In the genomic region with DNA sequence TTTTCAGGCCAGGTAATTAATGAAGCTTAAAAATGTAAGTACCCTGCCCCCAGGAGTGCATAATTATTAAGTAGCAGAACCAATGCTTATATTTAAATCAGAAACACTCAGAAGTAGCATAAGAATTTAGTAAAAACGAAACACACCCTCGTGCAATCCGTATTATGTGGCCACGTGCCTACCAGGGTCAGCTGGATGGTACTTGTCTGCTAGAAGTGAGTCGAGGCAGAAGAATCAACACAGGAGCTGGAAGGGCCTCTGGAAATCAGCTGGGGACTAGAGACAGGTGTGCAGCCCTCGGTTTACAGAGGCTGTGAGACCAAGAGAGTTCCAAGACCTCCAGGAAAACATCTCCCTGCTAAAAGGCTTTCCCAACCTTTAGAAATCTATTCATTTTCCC, we compare ENCODE assay signal across 8 cellular contexts. TPM values are rescaled to one million over a fixed set of nuclear protein-coding genes. Genes with fewer than 3 reads are reported as not detected.
DNase-seq lines count a peak whose midpoint lies in the region; ATAC-seq and TF ChIP-seq lines count a peak whose summit lies in the region.

No MANE protein-coding gene starts in this region.

- H3K4me2 ChIP-seq in GM23248 (ENCODE audit: unreplicated experiment), result peak overlapping the region; percentile 75

- H3K27me3 ChIP-seq in GM23248 (replicated peaks; ENCODE audit: insufficient read depth), result peaks cover 94% of the 10 kb centered on the region
- peaks cover 0 to 61% (median 17%) of the 10 kb centered on the region in 7 donors for H3K27me3 ChIP-seq in heart right ventricle

- H3K4me3 ChIP-seq in GM23248, result peak overlapping the region; percentile 71
- peak overlapping the region; percentile 72 for H3K4me3 ChIP-seq in SK-N-MC
- H3K4me3 ChIP-seq in heart right ventricle, result peak overlapping the region; percentile 16 to 77 (median 66)

- H3K9ac ChIP-seq in GM23248 (peak overlapping the region; percentile 45; the same call in 1 of the 2 replicates), SK-N-MC (ENCODE audit: insufficient read length) (no peak overlapping the region)

- in situ Hi-C loops in GM23248 (cut with MboI), result no loop called here

- DNase-seq in GM23248 (no peak), SK-N-MC (ENCODE audit: low read depth, low spot score) (no peak), heart right ventricle (no peak), pons (ENCODE audit: low spot score) (peak; percentile 11), superior temporal gyrus (ENCODE audit: extremely low spot score) (no peak), GF-D8 (lab: John Stamatoyannopoulos, UW) (no peak), C1 segment of cervical spinal cord (lab: John Stamatoyannopoulos, UW) (no peak), inferior parietal cortex (ENCODE audit: extremely low spot score) (no peak)

- H3K9me2 ChIP-seq in GM23248 (ENCODE audit: insufficient read depth), result no peaks in the 10 kb centered on the region

- H3K79me2 ChIP-seq in GM23248 (ENCODE audit: insufficient read depth), result no peaks in the 10 kb centered on the region

- H3K27ac ChIP-seq in GM23248 (no peak overlapping the region), SK-N-MC (no peak overlapping the region), heart right ventricle (peak overlapping the region in 1 of 10 donors; percentile 46)

- no peaks in the 10 kb centered on the region for H3F3A ChIP-seq in GM23248 (ENCODE audit: insufficient read depth)

- intact Hi-C loops in heart right ventricle (cut with DNase I), result loop anchor here in 4 of 10 donors (5.0 to 10.0 kb wide), 3 partner anchors 39 to 76 kb away; a partner anchor contains a TSS

- H4K20me1 ChIP-seq in GM23248 (ENCODE audit: insufficient read depth), result no peaks in the 10 kb centered on the region

- WGBS in GM23248 (ENCODE audit: low coverage in 1 of 2, low lambda C conversion rate in 2 of 2, missing lambda C conversion rate in 2 of 2), 2 experiments, result 12% methylated on average over 6 of the region's 6 CpGs
- 13 to 18% methylated on average over 6 of the region's 6 CpGs for WGBS in heart right ventricle, 2 donors

- ATAC-seq in heart right ventricle, result peak in 3 of 8 donors; percentile 26 to 52 (median 51)

- TF ChIP-seq CTCF in heart right ventricle (IDR thresholded peaks at IDR 0.05), result no peak

- H3K4me1 ChIP-seq in GM23248 (ENCODE audit: insufficient read depth) (0 out of 2 replicates have a peak, but pooled peaks cover 4% of the 10 kb centered on the region), heart right ventricle (peaks cover 0 to 15% (median 7%) of the 10 kb centered on the region in 9 donors)

- H3K9me3 ChIP-seq in GM23248 (ENCODE audit: low read depth) (no peaks in the 10 kb centered on the region), SK-N-MC (ENCODE audit: low read depth, low read length) (no peaks in the 10 kb centered on the region), heart right ventricle (no peaks in the 10 kb centered on the region)

- H3K36me3 ChIP-seq in GM23248 (ENCODE audit: low read depth) (no peaks in the 10 kb centered on the region), SK-N-MC (ENCODE audit: insufficient read depth, low read length) (no peaks in the 10 kb centered on the region), heart right ventricle (no peaks in the 10 kb centered on the region)

- peak overlapping the region; percentile 65 for H2AFZ ChIP-seq in GM23248

RNA-seq across cellular contexts. Expression of a gene that starts 0.6 kb away (rescaled TPM):
- not detected in 2 replicates for total RNA-seq in GM23248 (2014; rRNA removed; shearing (Covaris generic))
- polyA plus RNA-seq in GM23248 (2016; fragmentation: Nextera tagmentation; extraction: Ambion mirVana) (not detected in 2 replicates), heart right ventricle (1 to 10 TPM in 1 of 2 donors, under 1 TPM in 1; 0.68 to 4.7 TPM)
- total RNA-seq in heart right ventricle, result 1 to 10 TPM; 2.1 to 6.3 (median 3.1) TPM

RNA-seq across cellular contexts. Expression of a gene that starts 37.3 kb away (rescaled TPM):
- 122 and 158 TPM in 2 replicates for total RNA-seq in GM23248 (2014; rRNA removed; shearing (Covaris generic))
- polyA plus RNA-seq in GM23248 (2016; fragmentation: Nextera tagmentation; extraction: Ambion mirVana) (173 and 175 TPM in 2 replicates), heart right ventricle (100 to 1,000 TPM; 119 to 125 TPM)
- total RNA-seq in heart right ventricle, result 100 to 1,000 TPM in 4 of 10 donors, 10 to 100 TPM in 6; 76.6 to 199 (median 94.9) TPM

RNA-seq across cellular contexts. Expression of a gene that starts 55.6 kb away (rescaled TPM):
- total RNA-seq in GM23248 (2014; rRNA removed; shearing (Covaris generic)), result 6.7 and 10.6 TPM in 2 replicates
- 9.2 and 10.3 TPM in 2 replicates for polyA plus RNA-seq in GM23248 (2016; fragmentation: Nextera tagmentation; extraction: Ambion mirVana)
- 10 to 100 TPM; 14.8 to 53.7 (median 22.6) TPM for total RNA-seq in heart right ventricle
- polyA plus RNA-seq in heart right ventricle, result 10 to 100 TPM; 17.9 to 32.4 TPM
